1 cellular context compared by ENCODE assay signal in genomic region chr14:50774542-50775267, GRCh38.
TF ChIP-seq lines count a peak whose summit lies in the region.

No MANE protein-coding gene starts in this region.

TF ChIP-seq in IMR-90, 13 proteins besides CTCF, POLR2A, EP300 and RAD21:
- TF ChIP-seq ELK1 (IDR thresholded peaks at IDR 0.05; ENCODE audit: borderline replicate concordance, low read depth, low read length) = no peak
- no peak for TF ChIP-seq MXI1 (IDR thresholded peaks at IDR 0.05; ENCODE audit: borderline replicate concordance, low read depth, low read length)
- TF ChIP-seq MAFK (IDR thresholded peaks at IDR 0.05; ENCODE audit: low read depth, low read length) = no peak
- no peak for TF ChIP-seq SMC3 (IDR thresholded peaks at IDR 0.05; ENCODE audit: low read depth, low read length)
- no peak for TF ChIP-seq BHLHE40 (IDR thresholded peaks at IDR 0.05; ENCODE audit: low read depth, low read length)
- no peak for TF ChIP-seq USF2 (IDR thresholded peaks at IDR 0.05; ENCODE audit: low read depth, low read length)
- no peak for TF ChIP-seq FOS (IDR thresholded peaks at IDR 0.05; ENCODE audit: low read depth, low read length)
- TF ChIP-seq RFX5 (IDR thresholded peaks at IDR 0.05; ENCODE audit: low read depth, low read length) = no peak
